In genomic region chr13:22927008-22927393, GRCh38 we compare ENCODE assay signal across 13 cellular contexts.
A peak's percentile ranks its signal among the peaks of the same experiment; 100 is the strongest.
DNase-seq lines count a peak whose midpoint lies in the region; ATAC-seq, FAIRE-seq and TF ChIP-seq lines count a peak whose summit lies in the region.
"Had no signal": no experiment of that assay in that cellular context is flagged by ENCODE, and none has a peak within 500 bp of the region (broad histone marks: within the 10 kb centered on the region; RNA-seq: fewer than 3 reads in every experiment).

No MANE protein-coding gene starts in this region.

- no peak for DNase-seq in K562 (ENCODE audit: extremely low read depth in 1 of 4, low spot score in 3 of 4)
- peak in 1 of 2 donors; percentile 73 for DNase-seq in left lung
- DNase-seq in stimulated activated CD4-positive, alpha-beta T cell treated with anti-CD3 and anti-CD28 coated beads, Interleukin-2, amount 100 ng/mL, for 48 hours, result no peak
- no peak for DNase-seq in SKM-1 (lab: John Stamatoyannopoulos, UW; ENCODE audit: unreplicated experiment)
- no peak for DNase-seq in NCI-H1092 (lab: John Stamatoyannopoulos, UW)
- no peak for DNase-seq in Karpas-422
- DNase-seq: activated CD4-positive, alpha-beta memory T cell treated with anti-CD3 and anti-CD28 coated beads, Interleukin-2, amount 10 ng/mL, durations not matched to agents 7 days and 5 days; amniotic stem cell; NCI-H1436 treated with DMSO at 0.1 percent for 48 hours; SHP77 treated with DMSO at 0.1 percent for 48 hours; small intestine had no signal

- in situ Hi-C loops in K562 (cut with MboI), result no loop called here

- no peak for TF ChIP-seq RAD21 in K562 (CRISPR knock-in tag; conservative IDR thresholded peaks at IDR 0.05 in 1 of 2, IDR thresholded peaks at IDR 0.05 in 1 of 2)

- BruUV-seq in K562 (replicated peaks; lab: Mats Ljungman, UMichigan), result no TSS peak

- TF ChIP-seq CTCF in K562 (IDR thresholded peaks at IDR 0.05 in 2 of 3, conservative IDR thresholded peaks at IDR 0.05 in 1 of 3; ENCODE audit: insufficient read depth in 2 of 3, low read depth in 1 of 3, low read length in 3 of 3), result no peak
- no peak for TF ChIP-seq CTCF in left lung (IDR thresholded peaks at IDR 0.05)

- FAIRE-seq in K562 (lab: Jason Lieb, UNC), result no peak
- FAIRE-seq: small intestine had no signal

- peaks cover 17 to 19% of the 10 kb centered on the region in 2 experiments; a peak in 4 of 5 replicates for H3K4me1 ChIP-seq in K562 (replicated peaks in 1 of 2; ENCODE audit: control insufficient read depth in 2 of 2, insufficient read depth in 2 of 2, low read length in 2 of 2)
- peaks cover 0 to 9% of the 10 kb centered on the region in 2 donors for H3K4me1 ChIP-seq in left lung
- H3K4me1 ChIP-seq in stomach smooth muscle (ENCODE audit: control insufficient read depth, insufficient read depth, low read length), result peaks cover 2% of the 10 kb centered on the region
- H3K4me1 ChIP-seq in Karpas-422 (ENCODE audit: low read length), result no peaks in the 10 kb centered on the region

- H3K79me2 ChIP-seq in K562 (ENCODE audit: control insufficient read depth, insufficient read depth, low read length), result no peaks in the 10 kb centered on the region; the same call in 2 of the 3 replicates
- no peaks in the 10 kb centered on the region for H3K79me2 ChIP-seq in Karpas-422 (ENCODE audit: low read length)

- intact Hi-C loops in K562 (cut with micrococcal nuclease), result no loop called here
- intact Hi-C loops in left lung (cut with DNase I), result no loop called here

- H3K9me2 ChIP-seq in Karpas-422 (replicated peaks; ENCODE audit: insufficient read depth, low read length), result no peaks in the 10 kb centered on the region

- 64% methylated on average over 13 of the region's 28 CpGs for WGBS in K562 (ENCODE audit: insufficient coverage, low coverage, missing lambda C conversion rate)

- H3K27ac ChIP-seq in K562 (ENCODE audit: extremely low read depth, low read depth, low read length), result peak overlapping the region; percentile 64; the same call in 2 of the 3 replicates
- H3K27ac ChIP-seq in left lung, result peak overlapping the region in 1 of 2 donors; percentile 34
- H3K27ac ChIP-seq in stomach smooth muscle (ENCODE audit: low read length), result no peak overlapping the region
- no peak overlapping the region for H3K27ac ChIP-seq in Karpas-422 (ENCODE audit: low read length)

- TF ChIP-seq EP300 in K562 (IDR thresholded peaks at IDR 0.05; ENCODE audit: low read length), result no peak

- H3K9ac ChIP-seq in K562 (ENCODE audit: insufficient read depth in 1 of 2, low read depth in 2 of 2, low read length in 2 of 2) (peak overlapping the region; percentile 30 to 86), stomach smooth muscle (ENCODE audit: low read length in 2 of 2) (peak overlapping the region; percentile 42 to 44), Karpas-422 (ENCODE audit: low read length) (no peak overlapping the region)

- H3K36me3 ChIP-seq in K562 (ENCODE audit: control insufficient read depth, insufficient read depth, low read length) (no peaks in the 10 kb centered on the region), left lung (no peaks in the 10 kb centered on the region), stomach smooth muscle (ENCODE audit: control insufficient read depth in 2 of 2, insufficient read depth in 2 of 2, low read length in 2 of 2) (no peaks in the 10 kb centered on the region), Karpas-422 (ENCODE audit: insufficient read depth, low read length) (no peaks in the 10 kb centered on the region)

- TF ChIP-seq POLR2A in K562 (conservative IDR thresholded peaks at IDR 0.05), result no peak

- no peaks in the 10 kb centered on the region for H4K20me1 ChIP-seq in K562 (replicated peaks; ENCODE audit: control insufficient read depth, insufficient read depth, low read length)
- no peaks in the 10 kb centered on the region for H4K20me1 ChIP-seq in Karpas-422 (ENCODE audit: insufficient read depth, low read depth, low read length)

- H3K9me3 ChIP-seq in K562 (replicated peaks; ENCODE audit: control insufficient read depth, insufficient read depth, low read depth, low read length), result no peaks in the 10 kb centered on the region
- H3K9me3 ChIP-seq in left lung, result no peaks in the 10 kb centered on the region
- no peaks in the 10 kb centered on the region for H3K9me3 ChIP-seq in stomach smooth muscle (ENCODE audit: control insufficient read depth in 2 of 2, low read length in 2 of 2)
- H3K9me3 ChIP-seq in Karpas-422 (ENCODE audit: low read length), result no peaks in the 10 kb centered on the region

- H3K4me2 ChIP-seq in K562 (ENCODE audit: insufficient read depth, low read length), result peak overlapping the region; percentile 66
- H3K4me2 ChIP-seq in Karpas-422 (ENCODE audit: low read depth, low read length, poor library complexity, severe bottlenecking), result no peak overlapping the region

- no peaks in the 10 kb centered on the region for H3K27me3 ChIP-seq in K562 (ENCODE audit: control insufficient read depth in 2 of 2, insufficient read depth in 2 of 2, low read length in 2 of 2)
- peaks cover 0 to 17% of the 10 kb centered on the region in 2 donors for H3K27me3 ChIP-seq in left lung
- H3K27me3 ChIP-seq in stomach smooth muscle (ENCODE audit: control insufficient read depth in 1 of 2, insufficient read depth in 2 of 2, low read length in 2 of 2), result no peaks in the 10 kb centered on the region
- no peaks in the 10 kb centered on the region for H3K27me3 ChIP-seq in Karpas-422 (ENCODE audit: low read length)

- ATAC-seq in GM19438 (IDR thresholded peaks at IDR 0.05; ENCODE audit: low read depth, unreplicated experiment) (peak; percentile 63), K562 (peak; percentile 2; the same call in 1 of the 3 replicates), left lung (peak; percentile 7)

- H2AFZ ChIP-seq in K562 (ENCODE audit: low read depth, low read length), result peak overlapping the region; percentile 82; the same call in 1 of the 2 replicates
- no peak overlapping the region for H2AFZ ChIP-seq in Karpas-422 (ENCODE audit: low read length)

- CTCF ChIA-PET in K562 (lab: Yijun Ruan, JAX; ENCODE audit: low intra/inter-chr PET ratio), result no interaction called here

- POLR2A ChIA-PET in K562 (lab: Yijun Ruan, JAX), result interaction anchor here (0.7 kb wide), 1 partner anchor 27 kb away, joined by 3 read pairs; no protein-coding TSS in a partner anchor

- H3K9me1 ChIP-seq in K562 (ENCODE audit: control insufficient read depth, insufficient read depth, low read length), result no peaks in the 10 kb centered on the region

- H3K4me3 ChIP-seq in K562 (peak overlapping the region; percentile 37; the same call in 1 of the 2 replicates), left lung (peak overlapping the region; percentile 46), stomach smooth muscle (ENCODE audit: low read length in 2 of 2) (peak overlapping the region; percentile 59 to 72), Karpas-422 (ENCODE audit: low read length) (no peak overlapping the region)

TF ChIP-seq in K562, 482 proteins besides CTCF, POLR2A, EP300 and RAD21:
- TF ChIP-seq ZFX (CRISPR knock-in tag; IDR thresholded peaks at IDR 0.05) (peak; percentile 46), RBFOX2 (IDR thresholded peaks at IDR 0.05; ENCODE audit: low read depth, low read length) (0 out of 2 replicates have a peak, but pooled peaks have one; percentile 18), MCM2 (IDR thresholded peaks at IDR 0.05; ENCODE audit: low read depth) (no peak), SRSF1 (IDR thresholded peaks at IDR 0.05; ENCODE audit: low read depth, low read length) (no peak)

Comparison
In these comparisons a context has a peak if more than half of its experiments do, and no peak if none do; other contexts are left out.
1. ATAC-seq: peak in every context shown above with its lines; median percentile 63 in GM19438; 7 in left lung; 2 in K562.